25 cellular contexts compared by ENCODE assay signal in genomic region chr4:1666391-1666790, GRCh38. TPM values are rescaled to one million over a fixed set of nuclear protein-coding genes. Genes with fewer than 3 reads are reported as not detected.
A peak's percentile ranks its signal among the peaks of the same experiment; 100 is the strongest.
DNase-seq lines count a peak whose midpoint lies in the region; ATAC-seq and TF ChIP-seq lines count a peak whose summit lies in the region.
"Had no signal": no experiment of that assay in that cellular context is flagged by ENCODE, and none has a peak within 500 bp of the region (broad histone marks: within the 10 kb centered on the region; RNA-seq: fewer than 3 reads in every experiment).

No MANE protein-coding gene starts in this region.

- H2AFZ ChIP-seq in SU-DHL-6 (ENCODE audit: low read depth, low read length, severe bottlenecking), result no peak overlapping the region
- H2AFZ ChIP-seq: GM23338, PC-9 had no signal

- H3K4me3 ChIP-seq in SU-DHL-6 (ENCODE audit: insufficient read depth, low read length, poor library complexity, severe bottlenecking) (no peak overlapping the region), left ventricle myocardium inferior (no peak overlapping the region), psoas muscle (no peak overlapping the region)
- H3K4me3 ChIP-seq: BLaER1, GM23338, PC-9 had no signal

- no peaks in the 10 kb centered on the region for H3K27me3 ChIP-seq in SU-DHL-6 (ENCODE audit: low read length)
- no peaks in the 10 kb centered on the region for H3K27me3 ChIP-seq in left ventricle myocardium inferior (ENCODE audit: low read depth)
- H3K27me3 ChIP-seq in psoas muscle (ENCODE audit: insufficient read depth in 3 of 3, low read length in 2 of 3), result no peaks in the 10 kb centered on the region
- H3K27me3 ChIP-seq: BLaER1 had no signal

- no peak overlapping the region for H3K4me2 ChIP-seq in SU-DHL-6 (ENCODE audit: low read depth, low read length, poor library complexity, severe bottlenecking)
- H3K4me2 ChIP-seq: BLaER1, GM23338, PC-9 had no signal

- WGBS in psoas muscle, 3 donors, result 36 to 61% (median 38%) methylated on average over 12 of the region's 12 CpGs

- intact Hi-C loops in left ventricle myocardium inferior (cut with micrococcal nuclease) (no loop called here), psoas muscle (cut with DNase I) (no loop called here)

- H3K9me3 ChIP-seq in SU-DHL-6 (ENCODE audit: insufficient read depth, low read length), result peaks cover 7% of the 10 kb centered on the region; the same call in 1 of the 2 replicates
- no peaks in the 10 kb centered on the region for H3K9me3 ChIP-seq in left ventricle myocardium inferior (replicated peaks)
- H3K9me3 ChIP-seq in psoas muscle, result no peaks in the 10 kb centered on the region
- H3K9me3 ChIP-seq: BLaER1, Caco-2 had no signal

- H3K79me2 ChIP-seq in SU-DHL-6 (ENCODE audit: insufficient read depth, low read length), result no peaks in the 10 kb centered on the region

- H3K36me3 ChIP-seq in SU-DHL-6 (ENCODE audit: low read length), result no peaks in the 10 kb centered on the region
- no peaks in the 10 kb centered on the region for H3K36me3 ChIP-seq in left ventricle myocardium inferior
- no peaks in the 10 kb centered on the region for H3K36me3 ChIP-seq in psoas muscle (ENCODE audit: insufficient read depth in 1 of 2, low read depth in 1 of 2)
- H3K36me3 ChIP-seq: BLaER1 had no signal

- no peaks in the 10 kb centered on the region for H3K9me2 ChIP-seq in SU-DHL-6 (replicated peaks; ENCODE audit: insufficient read depth, low read length)

- TF ChIP-seq CTCF in SU-DHL-6 (IDR thresholded peaks at IDR 0.05; ENCODE audit: insufficient read depth, low read length, poor library complexity, severe bottlenecking) (no peak), left ventricle myocardium inferior (IDR thresholded peaks at IDR 0.05; ENCODE audit: borderline replicate concordance) (no peak), psoas muscle (IDR thresholded peaks at IDR 0.05) (no peak)

- H4K20me1 ChIP-seq in SU-DHL-6 (ENCODE audit: low read depth, low read length), result no peaks in the 10 kb centered on the region
- H4K20me1 ChIP-seq: BLaER1 had no signal

- ATAC-seq in psoas muscle, result peak; percentile 71 to 86 (median 80)
- ATAC-seq: GM23338 had no signal

- H3K4me1 ChIP-seq in left ventricle myocardium inferior (peaks cover 13% of the 10 kb centered on the region), psoas muscle (no peaks in the 10 kb centered on the region)

- DNase-seq in cerebellar nuclear complex (lab: John Stamatoyannopoulos, UW), result peak; percentile 32 to 74
- DNase-seq in left ventricle myocardium inferior, result peak; percentile 70
- DNase-seq in psoas muscle, result peak in 1 of 2 donors; percentile 69
- no peak for DNase-seq in glomerular visceral epithelial cell (ENCODE audit: extremely low spot score)
- no peak for DNase-seq in NCI-H2227 (lab: John Stamatoyannopoulos, UW; ENCODE audit: unreplicated experiment)
- DNase-seq in stimulated activated CD8-positive, alpha-beta memory T cell treated with anti-CD3 and anti-CD28 coated beads, Interleukin-4, amount 100 ng/mL, for 48 hours, result no peak
- DNase-seq in NCI-H2081 (lab: John Stamatoyannopoulos, UW), result no peak
- DNase-seq: Caco-2; CD4-positive, alpha-beta T cell; DMS 273 treated with DMSO at 0.1 percent for 48 hours; DMS79 treated with DMSO at 0.1 percent for 48 hours; HCEC 1CT; IMR-90; MV-4-11; NCI-H1105 treated with DMSO at 0.1 percent for 48 hours; NCI-H2081 treated with DMSO at 0.1 percent for 48 hours; NCI-H2171 treated with DMSO at 0.1 percent for 48 hours; NCI-H446 treated with DMSO at 0.1 percent for 48 hours; NCI-H69; PC-9 had no signal

- no peak overlapping the region for H3K9ac ChIP-seq in SU-DHL-6 (ENCODE audit: low read length)
- H3K9ac ChIP-seq: BLaER1 had no signal

- H3F3A ChIP-seq in SU-DHL-6 (ENCODE audit: insufficient read depth), result peaks cover 11% of the 10 kb centered on the region; the same call in 1 of the 2 replicates

- H3K27ac ChIP-seq in SU-DHL-6 (ENCODE audit: low read depth, low read length) (peak overlapping the region; percentile 32; the same call in 1 of the 2 replicates), left ventricle myocardium inferior (replicated peaks) (peak overlapping the region; percentile 75), psoas muscle (no peak overlapping the region)
- H3K27ac ChIP-seq: BLaER1, HL-60, PC-9, RWPE1 had no signal

RNA-seq across cellular contexts. Expression of gene FAM53A, which starts 17.7 kb away (rescaled TPM):
- total RNA-seq in left ventricle myocardium inferior, result 0.71 TPM
- 1 to 10 TPM in 3 of 4 donors, under 1 TPM in 1; 0.71 to 1.9 (median 1.4) TPM for total RNA-seq in psoas muscle
- polyA plus RNA-seq in psoas muscle, result 1 to 10 TPM in 2 of 3 donors, under 1 TPM in 1; 0.76 to 1.4 (median 1.3) TPM

RNA-seq across cellular contexts. Expression of gene SLBP, which starts 45.7 kb away (rescaled TPM):
- total RNA-seq in left ventricle myocardium inferior (11.7 TPM), psoas muscle (10 to 100 TPM; 15.5 to 17.1 (median 16.2) TPM)
- 10 to 100 TPM; 15.4 to 18.8 (median 18.6) TPM for polyA plus RNA-seq in psoas muscle

RNA-seq across cellular contexts. Expression of gene TMEM129, which starts 54.7 kb away (rescaled TPM):
- 29.6 TPM for total RNA-seq in left ventricle myocardium inferior
- total RNA-seq in psoas muscle, result 10 to 100 TPM; 11.8 to 43.6 (median 27.0) TPM
- polyA plus RNA-seq in psoas muscle, result 10 to 100 TPM; 31.6 to 40.3 (median 32.9) TPM

RNA-seq across cellular contexts. Expression of gene TACC3, which starts 54.9 kb away (rescaled TPM):
- total RNA-seq in left ventricle myocardium inferior, result 5.8 TPM
- 1 to 10 TPM; 2.7 to 3.5 (median 3.0) TPM for total RNA-seq in psoas muscle
- 1 to 10 TPM; 2.2 to 4.8 (median 2.6) TPM for polyA plus RNA-seq in psoas muscle

Comparison
In these comparisons a context has a peak if more than half of its experiments do, and no peak if none do; other contexts are left out.
1. DNase-seq: peak in cerebellar nuclear complex (2 of 2) and left ventricle myocardium inferior (single experiment); none in glomerular visceral epithelial cell (single experiment), NCI-H2227 (single experiment), stimulated activated CD8-positive, alpha-beta memory T cell treated with anti-CD3 and anti-CD28 coated beads, Interleukin-4, amount 100 ng/mL, for 48 hours (single experiment) and NCI-H2081 (0 of 2).